17 cellular contexts compared by ENCODE assay signal in the genomic region with DNA sequence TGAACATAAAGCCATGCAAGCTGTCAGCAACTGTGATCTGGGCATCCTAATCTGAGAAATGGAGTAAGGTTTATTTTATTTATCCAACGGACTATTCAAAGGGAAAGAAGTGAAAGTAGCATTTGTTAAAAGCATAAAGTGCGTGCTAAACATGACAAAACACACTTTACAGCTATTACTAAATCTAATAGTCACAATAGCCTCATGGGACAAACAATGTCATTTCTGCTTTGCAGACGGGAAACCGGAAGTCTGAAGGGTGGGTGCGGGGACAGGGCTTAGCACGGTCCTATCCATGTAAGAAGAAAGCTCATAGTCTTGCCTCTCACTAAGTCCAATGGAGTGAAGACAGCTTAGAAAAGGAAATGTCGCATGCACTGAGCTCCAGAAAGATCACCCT.
DNase-seq lines count a peak whose midpoint lies in the region; ATAC-seq, FAIRE-seq and TF ChIP-seq lines count a peak whose summit lies in the region.
"Had no signal": no experiment of that assay in that cellular context is flagged by ENCODE, and none has a peak within 500 bp of the region (broad histone marks: within the 10 kb centered on the region; RNA-seq: fewer than 3 reads in every experiment).

No MANE protein-coding gene starts in this region.

- H3K27me3 ChIP-seq in breast epithelium = no peaks in the 10 kb centered on the region
- no peaks in the 10 kb centered on the region for H3K27me3 ChIP-seq in tibial artery

- no peaks in the 10 kb centered on the region for H3K27me3 Mint-ChIP-seq in MCF 10A (ENCODE audit: insufficient read depth, unreplicated experiment)
- H3K27me3 Mint-ChIP-seq: activated CD4-positive, alpha-beta T cell treated with anti-CD3 and anti-CD28 coated beads, Interleukin-2, amount 10 ng/mL, durations not matched to agents 7 days and 5 days had no signal

- H3K27ac ChIP-seq in breast epithelium (no peak overlapping the region), OCI-LY7 (ENCODE audit: low read depth, low read length, poor library complexity, severe bottlenecking) (no peak overlapping the region), tibial artery (no peak overlapping the region)

- BruUV-seq in MCF 10A (replicated peaks; lab: Mats Ljungman, UMichigan) = no TSS peak
- BruUV-seq in OCI-LY7 (replicated peaks; lab: Mats Ljungman, UMichigan) = no TSS peak

- no peaks in the 10 kb centered on the region for H3K79me2 ChIP-seq in OCI-LY7 (ENCODE audit: insufficient read depth, low read depth, low read length)

- H3K9me3 Mint-ChIP-seq in MCF 10A (ENCODE audit: unreplicated experiment) = peaks cover 11% of the 10 kb centered on the region

- peaks cover 13% of the 10 kb centered on the region for H3K4me1 Mint-ChIP-seq in MCF 10A (ENCODE audit: insufficient read depth, unreplicated experiment)
- H3K4me1 Mint-ChIP-seq: activated CD4-positive, alpha-beta T cell treated with anti-CD3 and anti-CD28 coated beads, Interleukin-2, amount 10 ng/mL, durations not matched to agents 7 days and 5 days had no signal

- H3K4me3 ChIP-seq in breast epithelium (peak overlapping the region in 1 of 3 donors; percentile 3), OCI-LY7 (ENCODE audit: low read depth, low read length, poor library complexity, severe bottlenecking) (no peak overlapping the region), fibroblast of villous mesenchyme (ENCODE audit: low read depth, low read length) (peak overlapping the region; percentile 31), tibial artery (peak overlapping the region; percentile 8 to 21)
- H3K4me3 ChIP-seq: K562 had no signal

- peak overlapping the region; percentile 17 for H3K4me3 Mint-ChIP-seq in MCF 10A (ENCODE audit: unreplicated experiment)
- H3K4me3 Mint-ChIP-seq: activated CD4-positive, alpha-beta T cell treated with anti-CD3 and anti-CD28 coated beads, Interleukin-2, amount 10 ng/mL, durations not matched to agents 7 days and 5 days; neural crest cell had no signal

- peaks cover 6% of the 10 kb centered on the region for H3K36me3 Mint-ChIP-seq in MCF 10A (ENCODE audit: insufficient read depth, unreplicated experiment)

- TF ChIP-seq POLR2A in breast epithelium (IDR thresholded peaks at IDR 0.05) = no peak

- intact Hi-C loops in MCF 10A (cut with micrococcal nuclease) = no loop called here
- intact Hi-C loops in breast epithelium (cut with DNase I; ENCODE audit: low total_unique reads) = no loop called here
- intact Hi-C loops in OCI-LY7 (cut with micrococcal nuclease; ENCODE audit: unreplicated experiment) = no loop called here
- intact Hi-C loops in tibial artery (cut with DNase I; ENCODE audit: low total_unique reads) = no loop called here

- DNase-seq in MCF 10A (ENCODE audit: unreplicated experiment) = no peak
- DNase-seq in breast epithelium (ENCODE audit: low spot score in 2 of 2) = no peak
- DNase-seq in OCI-LY7 (ENCODE audit: low spot score) = no peak
- peak; percentile 59 for DNase-seq in fibroblast of villous mesenchyme (ENCODE audit: low read depth)
- DNase-seq in tibial artery = no peak
- no peak for DNase-seq in HUDEP-2 (lab: John Stamatoyannopoulos, UW; ENCODE audit: unreplicated experiment in 76 of 76)
- DNase-seq in urothelium cell line (ENCODE audit: low spot score) = no peak
- DNase-seq: activated CD4-positive, alpha-beta T cell treated with anti-CD3 and anti-CD28 coated beads, Interleukin-2, amount 10 ng/mL, durations not matched to agents 7 days and 5 days; activated gamma-delta T cell treated with Interleukin-2 at 50 U/mL for 16 hours; NCI-H1105; SW 1271 had no signal

- H3K9me3 ChIP-seq in breast epithelium (no peaks in the 10 kb centered on the region), OCI-LY7 (ENCODE audit: low read length) (no peaks in the 10 kb centered on the region), tibial artery (no peaks in the 10 kb centered on the region)

- no peaks in the 10 kb centered on the region for H3K9me2 ChIP-seq in OCI-LY7 (ENCODE audit: insufficient read depth, low read length)

- H3K36me3 ChIP-seq in breast epithelium (no peaks in the 10 kb centered on the region), OCI-LY7 (ENCODE audit: insufficient read depth, low read length) (no peaks in the 10 kb centered on the region), tibial artery (no peaks in the 10 kb centered on the region)

- CTCF ChIA-PET in MCF 10A (lab: Yijun Ruan, JAX) = interaction anchor here (0.5 to 0.8 kb wide), 2 partner anchors 53 to 54 kb away, joined by 3 to 4 read pairs; no protein-coding TSS in a partner anchor
- CTCF ChIA-PET in OCI-LY7 (lab: Charles Lee; ENCODE audit: unreplicated experiment) = no interaction called here

- peak overlapping the region; percentile 35; the same call in 1 of the 2 replicates for H2AFZ ChIP-seq in OCI-LY7 (ENCODE audit: low read length)

- ATAC-seq in GM19467 (IDR thresholded peaks at IDR 0.05; ENCODE audit: unreplicated experiment) = no peak
- ATAC-seq: K562 had no signal

- H4K20me1 ChIP-seq in OCI-LY7 (ENCODE audit: insufficient read depth, low read length) = no peaks in the 10 kb centered on the region

- H3K27ac Mint-ChIP-seq in MCF 10A (ENCODE audit: low read depth, unreplicated experiment) = no peak overlapping the region
- H3K27ac Mint-ChIP-seq: activated CD4-positive, alpha-beta T cell treated with anti-CD3 and anti-CD28 coated beads, Interleukin-2, amount 10 ng/mL, durations not matched to agents 7 days and 5 days had no signal

- POLR2A ChIA-PET in MCF 10A (lab: Yijun Ruan, JAX) = no interaction called here
- POLR2A ChIA-PET in OCI-LY7 (lab: Charles Lee) = interaction anchor here (0.6 kb wide), 1 partner anchor 59 kb away, joined by 4 read pairs; no protein-coding TSS in a partner anchor

- H3K4me2 ChIP-seq in OCI-LY7 (ENCODE audit: low read length) = peak overlapping the region; percentile 15

- TF ChIP-seq CTCF in MCF 10A (IDR thresholded peaks at IDR 0.05; ENCODE audit: unreplicated experiment) (no peak), breast epithelium (IDR thresholded peaks at IDR 0.05) (no peak), OCI-LY7 (conservative IDR thresholded peaks at IDR 0.05; ENCODE audit: low read length) (no peak), fibroblast of villous mesenchyme (IDR thresholded peaks at IDR 0.05; ENCODE audit: insufficient read depth, low read depth, low read length) (no peak), tibial artery (IDR thresholded peaks at IDR 0.05) (no peak)

- H3K4me1 ChIP-seq in breast epithelium = no peaks in the 10 kb centered on the region
- peaks cover 18% of the 10 kb centered on the region for H3K4me1 ChIP-seq in OCI-LY7 (ENCODE audit: insufficient read depth, low read length, poor library complexity, severe bottlenecking)
- peaks cover 0 to 8% (median 0%) of the 10 kb centered on the region in 4 donors for H3K4me1 ChIP-seq in tibial artery

- FAIRE-seq in urothelium cell line (lab: Jason Lieb, UNC) = no peak
- FAIRE-seq: A204.1, K562, RCC 7860, TTC549 had no signal
